In genomic region chr9:351916-352315, GRCh38 we compare ENCODE assay signal across 21 cellular contexts.
"Had no signal": no experiment of that assay in that cellular context is flagged by ENCODE, and none has a peak within 500 bp of the region (broad histone marks: within the 10 kb centered on the region; RNA-seq: fewer than 3 reads in every experiment).

No MANE protein-coding gene starts in this region.

- H3K27ac Mint-ChIP-seq: activated T-cell treated with anti-CD3 and anti-CD28 coated beads, Interleukin-2, amount 50 U/mL, for 72 hours; WTC11 had no signal

- H3K27me3 ChIP-seq: adrenal gland, breast epithelium, pancreas, right lobe of liver, tibial nerve, uterus had no signal

- H3K27me3 Mint-ChIP-seq: activated CD4-positive, alpha-beta T cell treated with anti-CD3 and anti-CD28 coated beads, Interleukin-2, amount 10 ng/mL, durations not matched to agents 24 days and 14 days had no signal

- H3K9me3 ChIP-seq: adrenal gland, breast epithelium, gastrocnemius medialis, left ventricle myocardium inferior, pancreas, right lobe of liver, tibial nerve, uterus had no signal

- H3K4me3 Mint-ChIP-seq: activated CD4-positive, alpha-beta T cell treated with anti-CD3 and anti-CD28 coated beads, Interleukin-2, amount 10 ng/mL, durations not matched to agents 24 days and 14 days; activated T-cell treated with anti-CD3 and anti-CD28 coated beads, Interleukin-2, amount 50 U/mL, for 72 hours; WTC11 had no signal

- H3K4me2 ChIP-seq: smooth muscle cell had no signal

- H3K36me3 ChIP-seq: adrenal gland, breast epithelium, gastrocnemius medialis, left ventricle myocardium inferior, pancreas, right lobe of liver, tibial nerve, uterus had no signal

- H3K36me3 Mint-ChIP-seq: WTC11 had no signal

- H3K27ac ChIP-seq: adrenal gland, breast epithelium, gastrocnemius medialis, left ventricle myocardium inferior, pancreas, right lobe of liver, SK-N-MC, tibial nerve, uterus had no signal

- ATAC-seq: activated T-cell treated with anti-CD3 and anti-CD28 coated beads, Interleukin-2, amount 50 U/mL, for 72 hours; gastrocnemius medialis; pancreas; right lobe of liver; WTC11 had no signal

- H3K4me3 ChIP-seq: adrenal gland, breast epithelium, gastrocnemius medialis, left ventricle myocardium inferior, pancreas, right lobe of liver, SK-N-MC, smooth muscle cell, tibial nerve, uterus had no signal

- H3K4me1 ChIP-seq: breast epithelium, gastrocnemius medialis, right lobe of liver, tibial nerve, uterus had no signal

- H3K9me3 Mint-ChIP-seq: activated CD4-positive, alpha-beta T cell treated with anti-CD3 and anti-CD28 coated beads, Interleukin-2, amount 10 ng/mL, durations not matched to agents 24 days and 14 days; activated T-cell treated with anti-CD3 and anti-CD28 coated beads, Interleukin-2, amount 50 U/mL, for 72 hours; WTC11 had no signal

- FAIRE-seq: astrocyte, pancreas had no signal

- DNase-seq: activated CD4-positive, alpha-beta T cell treated with anti-CD3 and anti-CD28 coated beads, Interleukin-2, amount 10 ng/mL, durations not matched to agents 24 days and 14 days; activated CD8-positive, alpha-beta memory T cell treated with anti-CD3 and anti-CD28 coated beads, Interleukin-2, amount 50 U/mL, for 4 hours; activated gamma-delta T cell treated with Interleukin-2 at 50 U/mL for 16 hours; activated T-cell treated with anti-CD3 and anti-CD28 coated beads, Interleukin-2, amount 50 U/mL, for 72 hours; cortex of kidney; gastrocnemius medialis; head of caudate nucleus; left ventricle myocardium inferior; mammary epithelial cell; pancreas; right lobe of liver; stimulated activated CD4-positive, alpha-beta T cell treated with anti-CD3 and anti-CD28 coated beads, Interleukin-4, amount 100 ng/mL, for 24 hours; stimulated activated naive CD4-positive, alpha-beta T cell treated with Interleukin-2 at 50 U/mL for 16 hours; uterus had no signal
